10 cellular contexts compared by ENCODE assay signal in genomic region chr18:61606068-61606660, GRCh38.
DNase-seq lines count a peak whose midpoint lies in the region; FAIRE-seq and TF ChIP-seq lines count a peak whose summit lies in the region.
"Had no signal": no experiment of that assay in that cellular context is flagged by ENCODE, and none has a peak within 500 bp of the region (broad histone marks: within the 10 kb centered on the region; RNA-seq: fewer than 3 reads in every experiment).

No MANE protein-coding gene starts in this region.

- peaks cover 3% of the 10 kb centered on the region for H3K9me3 ChIP-seq in iPS-18c (ENCODE audit: control insufficient read depth, insufficient read depth, low read length)
- no peaks in the 10 kb centered on the region for H3K9me3 ChIP-seq in smooth muscle cell (replicated peaks; ENCODE audit: low read depth)

- no peaks in the 10 kb centered on the region for H3K36me3 ChIP-seq in bronchial epithelial cell (ENCODE audit: control insufficient read depth, insufficient read depth, low read length)
- no peaks in the 10 kb centered on the region for H3K36me3 ChIP-seq in smooth muscle cell (ENCODE audit: low read depth)

- peaks cover 5% of the 10 kb centered on the region for H3F3A ChIP-seq in smooth muscle cell (ENCODE audit: low read depth)

- H3K4me1 Mint-ChIP-seq in activated naive CD4-positive, alpha-beta T cell treated with anti-CD3 and anti-CD28 coated beads, Interleukin-2, amount 10 ng/mL, durations not matched to agents 7 days and 5 days, result no peaks in the 10 kb centered on the region

- no peaks in the 10 kb centered on the region for H3K79me2 ChIP-seq in smooth muscle cell (ENCODE audit: low read depth)

- H3K36me3 Mint-ChIP-seq in activated naive CD4-positive, alpha-beta T cell treated with anti-CD3 and anti-CD28 coated beads, Interleukin-2, amount 10 ng/mL, durations not matched to agents 7 days and 5 days, result no peaks in the 10 kb centered on the region

- peak overlapping the region; percentile 84 for H3K27ac ChIP-seq in smooth muscle cell (ENCODE audit: low read depth)

- peak overlapping the region; percentile 82 for H3K4me2 ChIP-seq in smooth muscle cell

- TF ChIP-seq CTCF in HFF-Myc (IDR thresholded peaks at IDR 0.05; ENCODE audit: low read depth, low read length, missing control alignments) (no peak), bronchial epithelial cell (IDR thresholded peaks at IDR 0.05; ENCODE audit: insufficient read depth, low read length, severe bottlenecking) (no peak), smooth muscle cell (IDR thresholded peaks at IDR 0.05; ENCODE audit: borderline replicate concordance, insufficient read depth, poor library complexity, severe bottlenecking) (no peak)

- peak overlapping the region; percentile 42 for H3K4me3 ChIP-seq in HFF-Myc (replicated peaks; ENCODE audit: low read depth, low read length)
- H3K4me3 ChIP-seq in bronchial epithelial cell (ENCODE audit: low read depth, low read length), result peak overlapping the region; percentile 32
- peak overlapping the region; percentile 28 for H3K4me3 ChIP-seq in iPS-18c (ENCODE audit: insufficient read depth, low read depth, low read length)
- peak overlapping the region; percentile 41 for H3K4me3 ChIP-seq in smooth muscle cell

- 3% methylated on average over 17 of the region's 17 CpGs for WGBS in smooth muscle cell (ENCODE audit: low lambda C conversion rate)

- peak overlapping the region; percentile 9 for H3K9ac ChIP-seq in smooth muscle cell (ENCODE audit: low read depth)

- FAIRE-seq in bronchial epithelial cell (lab: Jason Lieb, UNC) (no peak), HTR-8/SVneo (lab: Jason Lieb, UNC) (no peak)

- H3K9me3 Mint-ChIP-seq in activated naive CD4-positive, alpha-beta T cell treated with anti-CD3 and anti-CD28 coated beads, Interleukin-2, amount 10 ng/mL, durations not matched to agents 7 days and 5 days, result no peaks in the 10 kb centered on the region

- H3K27me3 ChIP-seq in bronchial epithelial cell (ENCODE audit: control insufficient read depth, insufficient read depth, low read length), result no peaks in the 10 kb centered on the region
- no peaks in the 10 kb centered on the region for H3K27me3 ChIP-seq in smooth muscle cell (ENCODE audit: low read depth)

- DNase-seq in HFF-Myc (ENCODE audit: extremely low read depth, low read depth), result no peak
- DNase-seq in bronchial epithelial cell (ENCODE audit: low read depth), result peak; percentile 21
- DNase-seq in smooth muscle cell (lab: John Stamatoyannopoulos, UW; ENCODE audit: unreplicated experiment), result peak; percentile 13
- no peak for DNase-seq in activated naive CD4-positive, alpha-beta T cell treated with anti-CD3 and anti-CD28 coated beads, Interleukin-2, amount 10 ng/mL, durations not matched to agents 7 days and 5 days
- DNase-seq in NCI-H1436 treated with DMSO at 0.1 percent for 48 hours (lab: John Stamatoyannopoulos, UW), result no peak
- no peak for DNase-seq in HTR-8/SVneo (ENCODE audit: insufficient read length, low spot score)
- DNase-seq in NK-92 treated with Interleukin-12 subunit alpha and Interleukin-12 subunit beta, amount 100 ng/mL, for 24 hours (lab: John Stamatoyannopoulos, UW), result no peak
- DNase-seq: effector CD8-positive, alpha-beta T cell; T-helper 1 cell had no signal

- H3K27ac Mint-ChIP-seq in activated naive CD4-positive, alpha-beta T cell treated with anti-CD3 and anti-CD28 coated beads, Interleukin-2, amount 10 ng/mL, durations not matched to agents 7 days and 5 days, result no peak overlapping the region

- peaks cover 19% of the 10 kb centered on the region for H3K4me1 ChIP-seq in smooth muscle cell (ENCODE audit: low read depth)

- H2AFZ ChIP-seq in smooth muscle cell (ENCODE audit: low read depth), result peak overlapping the region; percentile 58

- H3K4me3 Mint-ChIP-seq in activated naive CD4-positive, alpha-beta T cell treated with anti-CD3 and anti-CD28 coated beads, Interleukin-2, amount 10 ng/mL, durations not matched to agents 7 days and 5 days, result no peak overlapping the region

- CTCF ChIA-PET in activated naive CD4-positive, alpha-beta T cell treated with anti-CD3 and anti-CD28 coated beads, Interleukin-2, amount 10 ng/mL, durations not matched to agents 7 days and 5 days (lab: Charles Lee), result no interaction called here

- H3K27me3 Mint-ChIP-seq in activated naive CD4-positive, alpha-beta T cell treated with anti-CD3 and anti-CD28 coated beads, Interleukin-2, amount 10 ng/mL, durations not matched to agents 7 days and 5 days, result peaks cover 20% of the 10 kb centered on the region

- no peaks in the 10 kb centered on the region for H4K20me1 ChIP-seq in smooth muscle cell (ENCODE audit: low read depth)

Comparison
In these comparisons a context has a peak if more than half of its experiments do, and no peak if none do; other contexts are left out.
1. DNase-seq: peak in bronchial epithelial cell (single experiment) and smooth muscle cell (single experiment); none in HFF-Myc (single experiment), activated naive CD4-positive, alpha-beta T cell treated with anti-CD3 and anti-CD28 coated beads, Interleukin-2, amount 10 ng/mL, durations not matched to agents 7 days and 5 days (single experiment), NCI-H1436 treated with DMSO at 0.1 percent for 48 hours (single experiment), HTR-8/SVneo (single experiment) and NK-92 treated with Interleukin-12 subunit alpha and Interleukin-12 subunit beta, amount 100 ng/mL, for 24 hours (single experiment).
2. Peak in every context shown above with its lines, with median percentiles within 50 percentile points of each other: H3K4me3 ChIP-seq.